ENCODE assay signal across 9 cellular contexts in genomic region chr11:705646-706438, GRCh38. TPM values are rescaled to one million over a fixed set of nuclear protein-coding genes. Genes with fewer than 3 reads are reported as not detected.
DNase-seq lines count a peak whose midpoint lies in the region; ATAC-seq, FAIRE-seq and TF ChIP-seq lines count a peak whose summit lies in the region.
"Had no signal": no experiment of that assay in that cellular context is flagged by ENCODE, and none has a peak within 500 bp of the region (broad histone marks: within the 10 kb centered on the region; RNA-seq: fewer than 3 reads in every experiment).

Gene EPS8L2 (plus strand): TSS chr11:706231. CDS start chr11:709408, 3,177 bp downstream.

- H3K4me3 ChIP-seq in SK-N-SH (ENCODE audit: low read depth in 2 of 2, low read length in 1 of 2) (no peak within 1 kb of the TSS), ascending aorta (peak within 1 kb of the TSS; percentile 67 to 72), keratinocyte (ENCODE audit: control insufficient read depth in 2 of 3, extremely low read depth in 1 of 3, insufficient read depth in 2 of 3, low read depth in 1 of 3, low read length in 3 of 3) (peak within 1 kb of the TSS; percentile 83 to 90 (median 84)), stomach (peak within 1 kb of the TSS; percentile 56 to 60 (median 60))

- dilution Hi-C loops in keratinocyte (cut with MboI; ENCODE audit: extremely low pct_ligation_motif_present, low sequenced_read_pairs): no loop called here

- no peak for TF ChIP-seq CTCF in SK-N-SH (IDR thresholded peaks at IDR 0.05)
- no peak for TF ChIP-seq CTCF in ascending aorta (IDR thresholded peaks at IDR 0.05)
- TF ChIP-seq CTCF in keratinocyte (optimal IDR thresholded peaks at IDR 0.05 in 1 of 3, IDR thresholded peaks at IDR 0.05 in 1 of 3, conservative IDR thresholded peaks at IDR 0.05 in 1 of 3; ENCODE audit: extremely low read depth in 1 of 3, insufficient read depth in 2 of 3, low read length in 3 of 3): no peak
- TF ChIP-seq CTCF in stomach (IDR thresholded peaks at IDR 0.05): no peak

- no peak for ATAC-seq in SK-N-SH treated with all-trans-retinoic acid at 6 μM for 48 hours
- no peak for ATAC-seq in HG03378 (IDR thresholded peaks at IDR 0.05; ENCODE audit: unreplicated experiment)
- ATAC-seq in GM21367 (IDR thresholded peaks at IDR 0.05; ENCODE audit: unreplicated experiment): no peak
- ATAC-seq in HG03025 (IDR thresholded peaks at IDR 0.05; ENCODE audit: low FRiP score, unreplicated experiment): no peak

- H3K4me1 ChIP-seq in SK-N-SH (ENCODE audit: control insufficient read depth in 1 of 2, insufficient read depth in 2 of 2, low read depth in 1 of 2, low read length in 1 of 2) (peaks cover 0 to 2% of the 10 kb centered on the region in 2 experiments; a peak in 1 of 4 replicates), ascending aorta (peaks cover 0 to 34% of the 10 kb centered on the region in 2 donors), keratinocyte (ENCODE audit: control insufficient read depth, extremely low read depth, insufficient read depth, low read length) (peaks cover 20% of the 10 kb centered on the region), stomach (peaks cover 61 to 91% (median 88%) of the 10 kb centered on the region in 4 donors)

- TF ChIP-seq RAD21 in SK-N-SH (IDR thresholded peaks at IDR 0.05; ENCODE audit: low read length): no peak

- H3F3A ChIP-seq in SK-N-SH (replicated peaks; ENCODE audit: insufficient read depth): no peaks in the 10 kb centered on the region

- no peak within 1 kb of the TSS for H3K9ac ChIP-seq in SK-N-SH
- peak within 1 kb of the TSS; percentile 80 for H3K9ac ChIP-seq in keratinocyte (ENCODE audit: control insufficient read depth, extremely low read depth, insufficient read depth, low read length)

- intact Hi-C loops in ascending aorta (cut with DNase I) (loop anchor here (1.0 kb wide), 2 partner anchors 11 to 21 kb away; partner anchors contain the start of genes DEAF1 and TMEM80), stomach (cut with DNase I; ENCODE audit: low total_unique reads) (no loop called here)

- no peak for TF ChIP-seq POLR2A in stomach (IDR thresholded peaks at IDR 0.05)

- no peaks in the 10 kb centered on the region for H4K20me1 ChIP-seq in SK-N-SH (ENCODE audit: insufficient read depth)
- H4K20me1 ChIP-seq in keratinocyte (ENCODE audit: control insufficient read depth, extremely low read depth, insufficient read depth, low read length): no peaks in the 10 kb centered on the region

- H3K36me3 ChIP-seq in SK-N-SH (replicated peaks in 1 of 2; ENCODE audit: control insufficient read depth in 1 of 2, insufficient read depth in 2 of 2, low read length in 1 of 2) (no peaks in the 10 kb centered on the region), ascending aorta (peaks cover 5 to 7% of the 10 kb centered on the region in 2 donors), keratinocyte (ENCODE audit: control insufficient read depth in 2 of 2, extremely low read depth in 1 of 2, insufficient read depth in 2 of 2, low read length in 2 of 2) (peaks cover 6 to 8% of the 10 kb centered on the region in 2 experiments), stomach (peaks cover under 1 to 27% (median 17%) of the 10 kb centered on the region in 4 donors)

- H2AFZ ChIP-seq in SK-N-SH (ENCODE audit: low read depth): no peak within 1 kb of the TSS
- peak within 1 kb of the TSS; percentile 37 for H2AFZ ChIP-seq in keratinocyte (ENCODE audit: control insufficient read depth, low read length)

- no peaks in the 10 kb centered on the region for H3K9me3 ChIP-seq in SK-N-SH
- no peaks in the 10 kb centered on the region for H3K9me3 ChIP-seq in ascending aorta
- H3K9me3 ChIP-seq in keratinocyte (ENCODE audit: control insufficient read depth, low read depth, low read length): no peaks in the 10 kb centered on the region
- no peaks in the 10 kb centered on the region for H3K9me3 ChIP-seq in stomach

- CTCF ChIA-PET in SK-N-SH (lab: Yijun Ruan, JAX): interaction anchor here (0.7 to 3.9 kb wide), 7 partner anchors 9 to 43 kb away, joined by 3 to 22 read pairs (median 6); partner anchors contain the start of genes DEAF1 and TMEM80

- no peaks in the 10 kb centered on the region for H3K9me2 ChIP-seq in SK-N-SH

- WGBS in SK-N-SH (ENCODE audit: low lambda C conversion rate): 79% methylated on average over 40 of the region's 90 CpGs
- WGBS in stomach, 5 donors: 0 to 25% (median 5%) methylated on average over 9 to 89 of the region's 90 CpGs

- DNase-seq in SK-N-SH (peak; percentile 45), ascending aorta (ENCODE audit: low spot score in 2 of 2) (no peak), keratinocyte (ENCODE audit: low read depth, low spot score) (no peak), stomach (peak; percentile 80)
- DNase-seq: DND-41 had no signal

- no peak for FAIRE-seq in keratinocyte (lab: Jason Lieb, UNC)

- TF ChIP-seq EP300 in SK-N-SH (IDR thresholded peaks at IDR 0.05; ENCODE audit: borderline replicate concordance in 1 of 2, low read depth in 1 of 2, low read length in 1 of 2) (no peak), stomach (IDR thresholded peaks at IDR 0.05) (no peak)

- no peak within 1 kb of the TSS for H3K27ac ChIP-seq in SK-N-SH (ENCODE audit: low read depth in 2 of 2, low read length in 1 of 2)
- H3K27ac ChIP-seq in ascending aorta: peak within 1 kb of the TSS; percentile 90 to 96
- H3K27ac ChIP-seq in keratinocyte (ENCODE audit: control insufficient read depth, insufficient read depth, low read length): peak within 1 kb of the TSS; percentile 68
- H3K27ac ChIP-seq in stomach: peak within 1 kb of the TSS; percentile 89 to 95 (median 91)

- H3K79me2 ChIP-seq in SK-N-SH (ENCODE audit: insufficient read depth) (no peaks in the 10 kb centered on the region), keratinocyte (ENCODE audit: control insufficient read depth, insufficient read depth, low read length) (peaks cover 31% of the 10 kb centered on the region)

- H3K27me3 ChIP-seq in SK-N-SH (ENCODE audit: insufficient read depth): no peaks in the 10 kb centered on the region
- H3K27me3 ChIP-seq in ascending aorta: no peaks in the 10 kb centered on the region
- H3K27me3 ChIP-seq in keratinocyte (ENCODE audit: control insufficient read depth, extremely low read depth, insufficient read depth, low read length): no peaks in the 10 kb centered on the region
- peaks cover 0 to 51% (median 11%) of the 10 kb centered on the region in 3 donors for H3K27me3 ChIP-seq in stomach

- H3K4me2 ChIP-seq in SK-N-SH (no peak within 1 kb of the TSS), keratinocyte (ENCODE audit: control insufficient read depth, extremely low read depth, insufficient read depth, low read depth, low read length) (peak within 1 kb of the TSS; percentile 90)

- H3K9me1 ChIP-seq in keratinocyte (ENCODE audit: control insufficient read depth, extremely low read depth, insufficient read depth, low read length): peaks cover 2% of the 10 kb centered on the region

- POLR2A ChIA-PET in SK-N-SH (lab: Yijun Ruan, JAX): interaction anchor here (0.6 to 1.6 kb wide), 2 partner anchors 10 to 120 kb away, joined by 3 to 6 read pairs; partner anchors contain the start of gene TMEM80

TF ChIP-seq in SK-N-SH, 30 proteins besides CTCF, POLR2A, EP300 and RAD21 (continues in another document):
- TF ChIP-seq, protein P1, sequence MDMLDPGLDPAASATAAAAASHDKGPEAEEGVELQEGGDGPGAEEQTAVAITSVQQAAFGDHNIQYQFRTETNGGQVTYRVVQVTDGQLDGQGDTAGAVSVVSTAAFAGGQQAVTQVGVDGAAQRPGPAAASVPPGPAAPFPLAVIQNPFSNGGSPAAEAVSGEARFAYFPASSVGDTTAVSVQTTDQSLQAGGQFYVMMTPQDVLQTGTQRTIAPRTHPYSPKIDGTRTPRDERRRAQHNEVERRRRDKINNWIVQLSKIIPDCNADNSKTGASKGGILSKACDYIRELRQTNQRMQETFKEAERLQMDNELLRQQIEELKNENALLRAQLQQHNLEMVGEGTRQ (IDR thresholded peaks at IDR 0.05; ENCODE audit: borderline replicate concordance, low read depth, low read length): no peak
- TF ChIP-seq SIN3A (IDR thresholded peaks at IDR 0.05; ENCODE audit: borderline replicate concordance, low read depth, low read length) (no peak), POLR2AphosphoS5 (IDR thresholded peaks at IDR 0.05; ENCODE audit: low read depth, low read length) (no peak)

TF ChIP-seq in SK-N-SH treated with all-trans-retinoic acid at 6 μM for 48 hours, 23 proteins besides CTCF, POLR2A, EP300 and RAD21 (continues in another document):
- no peak for TF ChIP-seq ZFP30 (CRISPR knock-in tag; IDR thresholded peaks at IDR 0.05)
- TF ChIP-seq PPARA (CRISPR knock-in tag; IDR thresholded peaks at IDR 0.05; ENCODE audit: borderline replicate concordance): no peak
- no peak for TF ChIP-seq ZNF70 (CRISPR knock-in tag; IDR thresholded peaks at IDR 0.05)
- no peak for TF ChIP-seq ESRRG (CRISPR knock-in tag; IDR thresholded peaks at IDR 0.05)

RNA-seq across cellular contexts. Expression of gene EPS8L2, which starts in this region (rescaled TPM):
- polyA plus RNA-seq in SK-N-SH (2012; rRNA removed) (0.67 and 0.74 TPM in 2 replicates), keratinocyte (81.4 to 297 TPM (median 114 TPM) in 3 replicates), stomach (100 to 1,000 TPM in 1 of 3 donors, 10 to 100 TPM in 2; 91.5 to 190 (median 96.2) TPM)
- polyA plus RNA-seq in SK-N-SH (2012; cell fraction: cytosol; rRNA removed): 0.42 and 0.52 TPM in 2 replicates
- polyA plus RNA-seq in SK-N-SH (2012; cell fraction: nucleus; rRNA removed): 3.7 and 4.3 TPM in 2 replicates
- total RNA-seq in ascending aorta (76.7 TPM), stomach (100 to 1,000 TPM in 4 of 5 donors, 10 to 100 TPM in 1; 45.0 to 617 (median 306) TPM)
- polyA plus RNA-seq in keratinocyte (2011; ENCODE audit: low read depth): 308 TPM
- polyA plus RNA-seq in keratinocyte (2011; cell fraction: cytosol; rRNA removed): 64.7 and 134 TPM in 2 replicates
- polyA plus RNA-seq in keratinocyte (2011; cell fraction: nucleus; rRNA removed): 499 and 646 TPM in 2 replicates
- 119 and 230 TPM in 2 replicates for polyA plus RNA-seq in keratinocyte (2012; ENCODE audit: low replicate concordance)
- 97.2 to 114 TPM (median 110 TPM) in 3 replicates for polyA minus RNA-seq in keratinocyte
- 140 TPM for polyA minus RNA-seq in keratinocyte (2011; cell fraction: cytosol; rRNA and poly(A)+ RNA removed)
- 100 and 132 TPM in 2 replicates for polyA minus RNA-seq in keratinocyte (2011; cell fraction: nucleus; rRNA and poly(A)+ RNA removed)

Comparison
In these comparisons a context has a peak if more than half of its experiments do, and no peak if none do; other contexts are left out.
1. RNA of gene EPS8L2 (polyA plus RNA-seq): 64.7 to 646 TPM in keratinocyte and 91.5 to 190 TPM in stomach; 0.42 to 4.3 TPM in SK-N-SH; every median in the first group is over 10 times any median in the second.
2. DNase-seq: peak in SK-N-SH (single experiment) and stomach (single experiment); none in ascending aorta (0 of 2) and keratinocyte (single experiment).
3. H3K27ac ChIP-seq: peak in ascending aorta (2 of 2), keratinocyte (single experiment) and stomach (5 of 5); none in SK-N-SH (0 of 2).
4. H3K4me3 ChIP-seq: peak in ascending aorta (2 of 2), keratinocyte (3 of 3) and stomach (4 of 4); none in SK-N-SH (0 of 2).